Comparison of ENCODE assay signal across 1 cellular context in genomic region chr1:23177031-23177430, GRCh38.
TF ChIP-seq lines count a peak whose summit lies in the region.

No MANE protein-coding gene starts in this region.

TF ChIP-seq in GM12878, 131 proteins besides CTCF, POLR2A, EP300 and RAD21:
- no peak for TF ChIP-seq E4F1 (IDR thresholded peaks at IDR 0.05; ENCODE audit: borderline replicate concordance, partially characterized antibody)
- TF ChIP-seq HCFC1 (IDR thresholded peaks at IDR 0.05; ENCODE audit: low read length): no peak
- no peak for TF ChIP-seq BMI1 (IDR thresholded peaks at IDR 0.05; ENCODE audit: borderline replicate concordance)
- no peak for TF ChIP-seq NR2C2 (IDR thresholded peaks at IDR 0.05; ENCODE audit: borderline replicate concordance, control insufficient read depth, insufficient read length, low read depth)
- no peak for TF ChIP-seq ZBED1 (IDR thresholded peaks at IDR 0.05; ENCODE audit: borderline replicate concordance)
- TF ChIP-seq TCF12 (IDR thresholded peaks at IDR 0.05; ENCODE audit: low read depth, low read length): no peak
- no peak for TF ChIP-seq SUPT20H (IDR thresholded peaks at IDR 0.05; ENCODE audit: borderline replicate concordance, control insufficient read depth, low read depth, low read length)
- no peak for TF ChIP-seq ZNF217 (IDR thresholded peaks at IDR 0.05)
- no peak for TF ChIP-seq RUNX3 (IDR thresholded peaks at IDR 0.05; ENCODE audit: low read length)
- TF ChIP-seq SP1 (IDR thresholded peaks at IDR 0.05; ENCODE audit: low read depth, low read length): no peak
- TF ChIP-seq ATF7 (IDR thresholded peaks at IDR 0.05; ENCODE audit: low read depth): no peak
- TF ChIP-seq CUX1 (IDR thresholded peaks at IDR 0.05; ENCODE audit: insufficient replicate concordance, low read depth, low read length): no peak
- no peak for TF ChIP-seq HDAC6 (IDR thresholded peaks at IDR 0.05; ENCODE audit: unreplicated experiment)
- TF ChIP-seq POU2F2 (IDR thresholded peaks at IDR 0.05; ENCODE audit: borderline replicate concordance, low read depth, low read length): no peak
- no peak for TF ChIP-seq RBBP5 (conservative IDR thresholded peaks at IDR 0.05)
- no peak for TF ChIP-seq USF2 (IDR thresholded peaks at IDR 0.05; ENCODE audit: borderline replicate concordance, low read depth, low read length)
- TF ChIP-seq ZNF24 (IDR thresholded peaks at IDR 0.05): no peak
- TF ChIP-seq CBX3 (IDR thresholded peaks at IDR 0.05; ENCODE audit: borderline replicate concordance, low read depth): no peak
- no peak for TF ChIP-seq MYB (IDR thresholded peaks at IDR 0.05; ENCODE audit: borderline replicate concordance, low read depth, low read length)
